In the genomic region with DNA sequence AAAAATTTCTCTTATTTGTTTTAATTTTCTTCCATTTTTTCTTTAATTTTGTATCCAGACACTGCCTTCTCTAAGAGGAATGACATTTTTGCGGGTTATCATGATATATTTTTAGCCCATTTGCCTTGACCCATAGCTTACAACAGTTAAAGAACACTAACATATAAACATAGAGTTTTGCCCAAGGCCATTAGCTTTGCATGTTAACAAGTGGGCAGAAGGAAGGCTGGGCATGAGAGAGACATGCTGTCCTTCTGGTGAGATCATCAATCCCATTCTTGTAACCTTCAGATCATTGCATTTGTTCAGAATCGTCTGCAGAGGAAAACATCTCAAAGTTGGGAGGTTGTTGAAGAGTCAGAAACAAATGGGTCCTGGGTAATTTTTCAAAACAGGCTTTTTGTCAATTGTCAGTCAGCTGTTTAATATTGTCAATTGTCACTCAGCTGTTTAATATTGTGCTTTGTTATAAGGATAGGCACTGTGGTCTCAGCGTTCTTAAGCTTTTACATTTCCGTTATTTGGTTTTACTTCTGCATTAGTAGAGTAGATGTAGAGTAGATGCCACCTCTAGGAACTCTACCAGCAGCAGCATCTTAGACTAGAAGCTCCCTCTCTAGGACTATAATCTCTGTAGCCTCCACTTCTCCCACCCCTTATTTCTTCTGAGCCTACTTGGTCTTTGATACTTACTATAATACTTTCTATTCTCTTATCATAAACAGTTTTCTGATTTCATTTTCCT, we compare ENCODE assay signal across 30 cellular contexts.
"Had no signal": no experiment of that assay in that cellular context is flagged by ENCODE, and none has a peak within 500 bp of the region (broad histone marks: within the 10 kb centered on the region; RNA-seq: fewer than 3 reads in every experiment).

No MANE protein-coding gene starts in this region.

- DNase-seq: activated CD4-positive, alpha-beta memory T cell treated with anti-CD3 and anti-CD28 coated beads, Interleukin-2, amount 10 ng/mL, durations not matched to agents 7 days and 5 days; activated CD4-positive, alpha-beta T cell treated with anti-CD3 and anti-CD28 coated beads for 1 hour; activated CD4-positive, alpha-beta T cell treated with anti-CD3 and anti-CD28 coated beads, Interleukin-2, amount 10 ng/mL, durations not matched to agents 7 days and 5 days; activated CD8-positive, alpha-beta memory T cell treated with anti-CD3 and anti-CD28 coated beads, Interleukin-2, amount 50 U/mL, for 48 hours; activated naive CD8-positive, alpha-beta T cell treated with anti-CD3 and anti-CD28 coated beads, Interleukin-2, amount 50 U/mL, for 24 hours; activated T-cell treated with anti-CD3 and anti-CD28 coated beads, Interleukin-2, amount 50 U/mL, for 24 hours; aorta; body of pancreas; effector CD8-positive, alpha-beta T cell; esophagus squamous epithelium; head of caudate nucleus; hypothalamus; immature natural killer cell; kidney; midbrain; naive thymus-derived CD4-positive, alpha-beta T cell; ovary; right lobe of liver; stimulated activated CD4-positive, alpha-beta T cell treated with anti-CD3 and anti-CD28 coated beads, Interleukin-4, amount 100 ng/mL, for 4 hours; stimulated activated CD8-positive, alpha-beta memory T cell treated with anti-CD3 and anti-CD28 coated beads, Interleukin-4, amount 100 ng/mL, for 48 hours; stimulated activated naive CD8-positive, alpha-beta T cell treated with anti-CD3 and anti-CD28 coated beads, Interleukin-15, amount 100 ng/mL, for 72 hours; substantia nigra; T-helper 17 cell; thyroid gland; upper lobe of left lung had no signal

- H3K4me1 Mint-ChIP-seq: activated CD4-positive, alpha-beta memory T cell treated with anti-CD3 and anti-CD28 coated beads, Interleukin-2, amount 10 ng/mL, durations not matched to agents 7 days and 5 days; activated CD4-positive, alpha-beta T cell treated with anti-CD3 and anti-CD28 coated beads, Interleukin-2, amount 10 ng/mL, durations not matched to agents 7 days and 5 days; activated naive CD4-positive, alpha-beta T cell treated with anti-CD3 and anti-CD28 coated beads, Interleukin-2, amount 50 U/mL, for 24 hours; activated naive CD8-positive, alpha-beta T cell treated with anti-CD3 and anti-CD28 coated beads, Interleukin-2, amount 50 U/mL, for 24 hours; immature natural killer cell; stimulated activated memory B cell treated with anti-CD40 and anti-IgM and Interleukin-4, amounts not matched to agents 10 μg/mL and 1 μg/mL and 100 μg/mL, for 72 hours; stimulated activated naive CD8-positive, alpha-beta T cell treated with anti-CD3 and anti-CD28 coated beads, Interleukin-15, amount 100 ng/mL, for 72 hours; T-helper 17 cell had no signal

- H3K36me3 Mint-ChIP-seq: activated naive CD4-positive, alpha-beta T cell treated with anti-CD3 and anti-CD28 coated beads, Interleukin-2, amount 50 U/mL, for 24 hours; immature natural killer cell; stimulated activated memory B cell treated with anti-CD40 and anti-IgM and Interleukin-4, amounts not matched to agents 10 μg/mL and 1 μg/mL and 100 μg/mL, for 72 hours; WTC11 had no signal

- H3K27ac Mint-ChIP-seq: activated CD4-positive, alpha-beta memory T cell treated with anti-CD3 and anti-CD28 coated beads, Interleukin-2, amount 10 ng/mL, durations not matched to agents 7 days and 5 days; activated CD4-positive, alpha-beta T cell treated with anti-CD3 and anti-CD28 coated beads, Interleukin-2, amount 10 ng/mL, durations not matched to agents 7 days and 5 days; activated naive CD4-positive, alpha-beta T cell treated with anti-CD3 and anti-CD28 coated beads, Interleukin-2, amount 50 U/mL, for 24 hours; activated naive CD8-positive, alpha-beta T cell treated with anti-CD3 and anti-CD28 coated beads, Interleukin-2, amount 50 U/mL, for 24 hours; activated T-cell treated with anti-CD3 and anti-CD28 coated beads, Interleukin-2, amount 50 U/mL, for 24 hours; activated T-helper 2 cell treated with anti-CD3 and anti-CD28 coated beads, Interferon-gamma antibody, Interleukin-2, Interleukin-4, amounts not matched to agents 10 μg/mL and 5 μg/mL and 100 μg/mL, durations not matched to agents 14 hours and 24 hours and 36 hours; immature natural killer cell; naive thymus-derived CD4-positive, alpha-beta T cell; progenitor cell of endocrine pancreas; stimulated activated memory B cell treated with anti-CD40 and anti-IgM and Interleukin-4, amounts not matched to agents 10 μg/mL and 1 μg/mL and 100 μg/mL, for 72 hours; stimulated activated naive CD8-positive, alpha-beta T cell treated with anti-CD3 and anti-CD28 coated beads, Interleukin-15, amount 100 ng/mL, for 72 hours; T-helper 17 cell; WTC11 had no signal

- ATAC-seq: activated naive CD8-positive, alpha-beta T cell treated with anti-CD3 and anti-CD28 coated beads, Interleukin-2, amount 50 U/mL, for 24 hours; body of pancreas; naive thymus-derived CD4-positive, alpha-beta T cell; right lobe of liver; stimulated activated memory B cell treated with anti-CD40 and anti-IgM and Interleukin-4, amounts not matched to agents 10 μg/mL and 1 μg/mL and 100 μg/mL, for 72 hours; stimulated activated naive CD8-positive, alpha-beta T cell treated with anti-CD3 and anti-CD28 coated beads, Interleukin-15, amount 100 ng/mL, for 72 hours; T-helper 17 cell; WTC11 had no signal

- H3K9me3 Mint-ChIP-seq: activated CD4-positive, alpha-beta memory T cell treated with anti-CD3 and anti-CD28 coated beads, Interleukin-2, amount 10 ng/mL, durations not matched to agents 7 days and 5 days; activated CD4-positive, alpha-beta T cell treated with anti-CD3 and anti-CD28 coated beads, Interleukin-2, amount 10 ng/mL, durations not matched to agents 7 days and 5 days; activated naive CD4-positive, alpha-beta T cell treated with anti-CD3 and anti-CD28 coated beads, Interleukin-2, amount 50 U/mL, for 24 hours; activated naive CD8-positive, alpha-beta T cell treated with anti-CD3 and anti-CD28 coated beads, Interleukin-2, amount 50 U/mL, for 24 hours; activated T-cell treated with anti-CD3 and anti-CD28 coated beads, Interleukin-2, amount 50 U/mL, for 24 hours; activated T-helper 2 cell treated with anti-CD3 and anti-CD28 coated beads, Interferon-gamma antibody, Interleukin-2, Interleukin-4, amounts not matched to agents 10 μg/mL and 5 μg/mL and 100 μg/mL, durations not matched to agents 14 hours and 24 hours and 36 hours; immature natural killer cell; naive thymus-derived CD4-positive, alpha-beta T cell; stimulated activated memory B cell treated with anti-CD40 and anti-IgM and Interleukin-4, amounts not matched to agents 10 μg/mL and 1 μg/mL and 100 μg/mL, for 72 hours; stimulated activated naive CD8-positive, alpha-beta T cell treated with anti-CD3 and anti-CD28 coated beads, Interleukin-15, amount 100 ng/mL, for 72 hours had no signal

- H3K4me3 Mint-ChIP-seq: activated CD4-positive, alpha-beta memory T cell treated with anti-CD3 and anti-CD28 coated beads, Interleukin-2, amount 10 ng/mL, durations not matched to agents 7 days and 5 days; activated CD4-positive, alpha-beta T cell treated with anti-CD3 and anti-CD28 coated beads, Interleukin-2, amount 10 ng/mL, durations not matched to agents 7 days and 5 days; activated naive CD4-positive, alpha-beta T cell treated with anti-CD3 and anti-CD28 coated beads, Interleukin-2, amount 50 U/mL, for 24 hours; activated naive CD8-positive, alpha-beta T cell treated with anti-CD3 and anti-CD28 coated beads, Interleukin-2, amount 50 U/mL, for 24 hours; activated T-cell treated with anti-CD3 and anti-CD28 coated beads, Interleukin-2, amount 50 U/mL, for 24 hours; immature natural killer cell; naive thymus-derived CD4-positive, alpha-beta T cell; stimulated activated memory B cell treated with anti-CD40 and anti-IgM and Interleukin-4, amounts not matched to agents 10 μg/mL and 1 μg/mL and 100 μg/mL, for 72 hours; stimulated activated naive CD8-positive, alpha-beta T cell treated with anti-CD3 and anti-CD28 coated beads, Interleukin-15, amount 100 ng/mL, for 72 hours; T-helper 17 cell; WTC11 had no signal

- H3K27me3 Mint-ChIP-seq: activated CD4-positive, alpha-beta T cell treated with anti-CD3 and anti-CD28 coated beads, Interleukin-2, amount 10 ng/mL, durations not matched to agents 7 days and 5 days; activated naive CD4-positive, alpha-beta T cell treated with anti-CD3 and anti-CD28 coated beads, Interleukin-2, amount 50 U/mL, for 24 hours; progenitor cell of endocrine pancreas; stimulated activated memory B cell treated with anti-CD40 and anti-IgM and Interleukin-4, amounts not matched to agents 10 μg/mL and 1 μg/mL and 100 μg/mL, for 72 hours had no signal
